1 cellular context compared by ENCODE assay signal in genomic region chr17:19538095-19539039, GRCh38.
TF ChIP-seq lines count a peak whose summit lies in the region.

No MANE protein-coding gene starts in this region.

TF ChIP-seq in HepG2, 621 proteins besides CTCF, POLR2A, EP300 and RAD21 (continued from another document):
- TF ChIP-seq ZNF512B (CRISPR knock-in tag; IDR thresholded peaks at IDR 0.05; ENCODE audit: borderline replicate concordance) (no peak), ZSCAN5A (CRISPR knock-in tag; IDR thresholded peaks at IDR 0.05; ENCODE audit: borderline replicate concordance) (peak; percentile 61; the same call in 1 of the 2 replicates), ZNF33A (CRISPR knock-in tag; IDR thresholded peaks at IDR 0.05; ENCODE audit: borderline replicate concordance) (no peak), PITX1 (CRISPR knock-in tag; IDR thresholded peaks at IDR 0.05) (no peak; the same call in none of the 2 replicates), ZNF780A (CRISPR knock-in tag; IDR thresholded peaks at IDR 0.05) (peak; percentile 64; the same call in 1 of the 2 replicates), ZSCAN30 (CRISPR knock-in tag; IDR thresholded peaks at IDR 0.05) (no peak), ATF2 (CRISPR knock-in tag; IDR thresholded peaks at IDR 0.05) (peak; percentile 78), TCF7L2 (IDR thresholded peaks at IDR 0.05; ENCODE audit: low read depth, low read length) (no peak), MEIS2 (CRISPR knock-in tag; IDR thresholded peaks at IDR 0.05) (0 out of 2 replicates have a peak, but pooled peaks have one; percentile 51), BCLAF1 (IDR thresholded peaks at IDR 0.05) (no peak), CERS6 (CRISPR knock-in tag; IDR thresholded peaks at IDR 0.05) (no peak), ZNF574 (CRISPR knock-in tag; IDR thresholded peaks at IDR 0.05) (peak; percentile 80), HNRNPLL (IDR thresholded peaks at IDR 0.05; ENCODE audit: low read depth, low read length, poor library complexity, severe bottlenecking) (no peak), NFKBIZ (CRISPR knock-in tag; IDR thresholded peaks at IDR 0.05) (0 out of 2 replicates have a peak, but pooled peaks have one; percentile 59), ZNF136 (CRISPR knock-in tag; IDR thresholded peaks at IDR 0.05; ENCODE audit: low read depth) (no peak), TFDP2 (CRISPR knock-in tag; IDR thresholded peaks at IDR 0.05) (peak; percentile 21; the same call in 1 of the 2 replicates), ZBTB38 (CRISPR knock-in tag; IDR thresholded peaks at IDR 0.05) (peak; percentile 66; the same call in 1 of the 2 replicates), HNF1A (IDR thresholded peaks at IDR 0.05; ENCODE audit: low read depth) (peak; percentile 71), HNF1A (CRISPR knock-in tag; IDR thresholded peaks at IDR 0.05; ENCODE audit: borderline replicate concordance) (peak; percentile 91), TOE1 (CRISPR knock-in tag; IDR thresholded peaks at IDR 0.05) (no peak), AGO2 (optimal IDR thresholded peaks at IDR 0.05; ENCODE audit: low read depth, low read length) (no peak), MAX (IDR thresholded peaks at IDR 0.05) (peak; percentile 81), ZNF251 (CRISPR knock-in tag; IDR thresholded peaks at IDR 0.05) (no peak), ZNF263 (CRISPR knock-in tag; IDR thresholded peaks at IDR 0.05) (no peak), RFX1 (IDR thresholded peaks at IDR 0.05) (no peak), TBL1XR1 (IDR thresholded peaks at IDR 0.05; ENCODE audit: borderline replicate concordance, low read length, partially characterized antibody) (peak; percentile 80), ATM (IDR thresholded peaks at IDR 0.05; ENCODE audit: borderline replicate concordance) (no peak), ZNF576 (CRISPR knock-in tag; IDR thresholded peaks at IDR 0.05) (no peak), BRF2 (CRISPR knock-in tag; IDR thresholded peaks at IDR 0.05) (peak; percentile 72; the same call in 1 of the 2 replicates), ZNF839 (CRISPR knock-in tag; IDR thresholded peaks at IDR 0.05; ENCODE audit: borderline replicate concordance) (no peak), RBFOX2 (IDR thresholded peaks at IDR 0.05; ENCODE audit: low read depth, low read length) (no peak), ZNF12 (CRISPR knock-in tag; IDR thresholded peaks at IDR 0.05) (peak; percentile 71; the same call in 1 of the 2 replicates), ZNF230 (CRISPR knock-in tag; IDR thresholded peaks at IDR 0.05) (peak; percentile 96)
